ENCODE assay signal across 8 cellular contexts in the genomic region with DNA sequence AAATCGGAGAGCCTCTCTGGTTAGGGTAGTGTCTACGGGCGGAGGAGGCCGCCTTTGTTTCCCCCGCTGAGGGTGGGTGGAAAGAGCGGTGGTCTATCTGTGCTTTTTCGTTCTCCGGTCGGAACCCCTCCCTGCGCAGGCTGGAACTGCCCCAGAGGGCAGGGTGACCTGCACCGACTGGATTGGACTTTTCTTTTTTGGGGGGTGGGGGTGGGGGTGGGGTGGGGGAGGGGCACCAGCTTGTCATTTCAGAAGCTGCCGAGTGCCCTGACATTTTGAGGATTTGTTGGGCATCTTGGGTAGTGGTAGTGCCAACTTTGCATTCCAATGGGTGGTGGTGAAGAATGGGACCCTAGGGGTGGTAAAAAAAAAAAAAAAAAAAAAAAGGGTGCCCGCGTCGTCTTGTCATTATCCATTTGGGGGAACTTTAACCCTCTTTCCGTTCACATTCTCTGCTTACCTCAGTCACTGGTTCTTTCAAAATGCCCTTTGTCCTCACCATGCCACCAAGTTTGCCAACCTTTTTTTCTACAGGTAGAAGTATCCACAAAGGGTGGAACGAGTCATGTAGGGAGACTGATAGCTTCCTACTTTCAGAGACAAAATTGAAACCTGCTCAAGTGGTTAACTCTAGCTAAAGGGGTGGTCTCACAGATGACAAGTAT. TPM values are rescaled to one million over a fixed set of nuclear protein-coding genes. Genes with fewer than 3 reads are reported as not detected.
A peak's percentile ranks its signal among the peaks of the same experiment; 100 is the strongest.
DNase-seq lines count a peak whose midpoint lies in the region; ATAC-seq and FAIRE-seq lines count a peak whose summit lies in the region.

No MANE protein-coding gene starts in this region.

- H3K36me3 ChIP-seq in HUES6 (ENCODE audit: control insufficient read depth, insufficient read depth, low read length) (no peaks in the 10 kb centered on the region), adipocyte (ENCODE audit: control insufficient read depth, insufficient read depth, low read length, severe bottlenecking) (no peaks in the 10 kb centered on the region), iPS-15b (ENCODE audit: control insufficient read depth, insufficient read depth, low read length) (no peaks in the 10 kb centered on the region)

- FAIRE-seq in RCC 7860 (lab: Jason Lieb, UNC): no peak

- H3K4me1 ChIP-seq in HUES6 (ENCODE audit: control insufficient read depth, insufficient read depth, low read length) (peaks cover 19% of the 10 kb centered on the region), adipocyte (ENCODE audit: control insufficient read depth, insufficient read depth, low read length) (peaks cover 52% of the 10 kb centered on the region), iPS-15b (ENCODE audit: control insufficient read depth, insufficient read depth, low read length) (peaks cover 7% of the 10 kb centered on the region)

- in situ Hi-C loops in Caki2 (cut with HindIII; ENCODE audit: low pct_unique_long_range_greater_than_20kb, low sequenced_read_pairs): no loop called here

- H3K27ac ChIP-seq in HUES6 (ENCODE audit: low read depth, low read length) (peak overlapping the region; percentile 98; the same call in 1 of the 2 replicates), skin epidermis (peak overlapping the region; percentile 92 to 100 (median 99))

- H3K27me3 ChIP-seq in HUES6 (ENCODE audit: control insufficient read depth, insufficient read depth, low read length) (no peaks in the 10 kb centered on the region), adipocyte (replicated peaks; ENCODE audit: control insufficient read depth, insufficient read depth, low read length) (no peaks in the 10 kb centered on the region), iPS-15b (ENCODE audit: control insufficient read depth, insufficient read depth, low read length) (no peaks in the 10 kb centered on the region)

- H3K9ac ChIP-seq in HUES6 (ENCODE audit: low read length) (peak overlapping the region; percentile 99), adipocyte (ENCODE audit: low read length) (peak overlapping the region; percentile 99), iPS-15b (ENCODE audit: low read depth, low read length) (peak overlapping the region; percentile 62)

- H3K9me3 ChIP-seq in HUES6 (ENCODE audit: control insufficient read depth, insufficient read depth, low read depth, low read length) (no peaks in the 10 kb centered on the region), adipocyte (ENCODE audit: control insufficient read depth, low read length) (no peaks in the 10 kb centered on the region), iPS-15b (ENCODE audit: control insufficient read depth, insufficient read depth, low read length) (no peaks in the 10 kb centered on the region)

- DNase-seq in Caki2 (ENCODE audit: low read depth) (peak; percentile 40), adipocyte (ENCODE audit: low read depth) (no peak), RCC 7860 (ENCODE audit: low spot score) (no peak), HCEC 1CT (no peak)

- H3K4me3 ChIP-seq in HUES6 (ENCODE audit: low read depth, low read length) (peak overlapping the region; percentile 98), adipocyte (ENCODE audit: low read length) (peak overlapping the region; percentile 92), iPS-15b (ENCODE audit: low read depth, low read length) (peak overlapping the region; percentile 70), skin epidermis (peak overlapping the region; percentile 73 to 96 (median 88))

- no peak for ATAC-seq in GM18519 (IDR thresholded peaks at IDR 0.05; ENCODE audit: low FRiP score, unreplicated experiment)

RNA-seq across cellular contexts. Expression of a gene that starts 1.3 kb away (rescaled TPM):
- total RNA-seq in Caki2 (2014; rRNA removed; shearing (Covaris generic); ENCODE audit: low replicate concordance): 19.4 and 22.9 TPM in 2 replicates

RNA-seq across cellular contexts. Expression of a gene that starts 22.9 kb away (rescaled TPM):
- total RNA-seq in Caki2 (2014; rRNA removed; shearing (Covaris generic); ENCODE audit: low replicate concordance): not detected in 2 replicates
